ENCODE assay signal across 20 cellular contexts in genomic region chr6:3294396-3294795, GRCh38. TPM values are rescaled to one million over a fixed set of nuclear protein-coding genes. Genes with fewer than 3 reads are reported as not detected.
DNase-seq lines count a peak whose midpoint lies in the region; ATAC-seq, FAIRE-seq and TF ChIP-seq lines count a peak whose summit lies in the region.
"Had no signal": no experiment of that assay in that cellular context is flagged by ENCODE, and none has a peak within 500 bp of the region (broad histone marks: within the 10 kb centered on the region; RNA-seq: fewer than 3 reads in every experiment).

No MANE protein-coding gene starts in this region.

- H3K4me3 Mint-ChIP-seq in endothelial cell (ENCODE audit: unreplicated experiment), result peak overlapping the region; percentile 31
- H3K4me3 Mint-ChIP-seq: CD4-positive, alpha-beta memory T cell; HFFc6 had no signal

- H3K79me2 ChIP-seq in HepG2 (ENCODE audit: insufficient read depth, low read length), result no peaks in the 10 kb centered on the region

- TF ChIP-seq EP300 in sigmoid colon (IDR thresholded peaks at IDR 0.05) (no peak), HepG2 (IDR thresholded peaks at IDR 0.05; ENCODE audit: low read depth in 2 of 2, low read length in 2 of 2) (no peak), HepG2 (CRISPR knock-in tag; IDR thresholded peaks at IDR 0.05; ENCODE audit: borderline replicate concordance) (no peak)

- H3K27me3 ChIP-seq in Peyer's patch (no peaks in the 10 kb centered on the region), WERI-Rb-1 (ENCODE audit: insufficient read depth, low read depth, severe bottlenecking) (no peaks in the 10 kb centered on the region), sigmoid colon (no peaks in the 10 kb centered on the region), HepG2 (ENCODE audit: control insufficient read depth in 1 of 2, insufficient read depth in 2 of 2, low read length in 2 of 2) (no peaks in the 10 kb centered on the region)
- H3K27me3 ChIP-seq: BE2C had no signal

- no peak overlapping the region for H2AFZ ChIP-seq in HepG2 (ENCODE audit: low read length)

- no peak overlapping the region for H3K27ac Mint-ChIP-seq in endothelial cell (ENCODE audit: unreplicated experiment)
- H3K27ac Mint-ChIP-seq: CD4-positive, alpha-beta memory T cell; HFFc6 had no signal

- no peak for TF ChIP-seq CTCF in Peyer's patch (IDR thresholded peaks at IDR 0.05)
- TF ChIP-seq CTCF in WERI-Rb-1 (IDR thresholded peaks at IDR 0.05; ENCODE audit: low read depth, low read length), result no peak
- no peak for TF ChIP-seq CTCF in endothelial cell (IDR thresholded peaks at IDR 0.05; ENCODE audit: unreplicated experiment)
- no peak for TF ChIP-seq CTCF in sigmoid colon (IDR thresholded peaks at IDR 0.05)
- no peak for TF ChIP-seq CTCF in HepG2 (CRISPR knock-in tag; IDR thresholded peaks at IDR 0.05)

- DNase-seq in Peyer's patch (peak in 2 of 3 donors; percentile 11), WERI-Rb-1 (no peak), endothelial cell (ENCODE audit: low spot score) (no peak), sigmoid colon (peak; percentile 14), NCI-H510A treated with DMSO at 0.1 percent for 48 hours (lab: John Stamatoyannopoulos, UW) (no peak), cortex of kidney (lab: John Stamatoyannopoulos, UW) (no peak), HepG2 (ENCODE audit: low spot score) (no peak)
- DNase-seq: BE2C; CD4-positive, alpha-beta memory T cell; DMS79; HFFc6; IMR-90 had no signal

- intact Hi-C loops in sigmoid colon (cut with DNase I), result no loop called here
- intact Hi-C loops in HepG2 (cut with micrococcal nuclease; ENCODE audit: unreplicated experiment), result loop anchor here (5.0 kb wide), 1 partner anchor 1568 kb away; no protein-coding TSS in a partner anchor

- H3K9me3 ChIP-seq in Peyer's patch (no peaks in the 10 kb centered on the region), WERI-Rb-1 (ENCODE audit: severe bottlenecking) (no peaks in the 10 kb centered on the region), sigmoid colon (no peaks in the 10 kb centered on the region), HepG2 (ENCODE audit: low read length) (no peaks in the 10 kb centered on the region)
- H3K9me3 ChIP-seq: A549, BE2C had no signal

- POLR2A ChIA-PET in HepG2 (lab: Yijun Ruan, JAX), result no interaction called here

- no peaks in the 10 kb centered on the region for H3K4me1 Mint-ChIP-seq in endothelial cell (ENCODE audit: unreplicated experiment)
- H3K4me1 Mint-ChIP-seq: CD4-positive, alpha-beta memory T cell had no signal

- no peak for TF ChIP-seq RAD21 in HepG2 (CRISPR knock-in tag; IDR thresholded peaks at IDR 0.05)

- H3K36me3 Mint-ChIP-seq in endothelial cell (ENCODE audit: low read depth, unreplicated experiment), result peaks cover 23% of the 10 kb centered on the region
- H3K36me3 Mint-ChIP-seq: CD4-positive, alpha-beta memory T cell had no signal

- peaks cover 10% of the 10 kb centered on the region for H3K27me3 Mint-ChIP-seq in endothelial cell (ENCODE audit: unreplicated experiment)
- H3K27me3 Mint-ChIP-seq: CD4-positive, alpha-beta memory T cell had no signal

- no peak overlapping the region for H3K4me2 ChIP-seq in HepG2 (ENCODE audit: low read depth, low read length)
- H3K4me2 ChIP-seq: A549 had no signal

- ATAC-seq in HepG2 (no peak), GM18505 (IDR thresholded peaks at IDR 0.05; ENCODE audit: unreplicated experiment) (no peak)
- ATAC-seq: A549 had no signal

- BruUV-seq in HepG2 (replicated peaks; lab: Mats Ljungman, UMichigan), result no TSS peak

- H3K4me1 ChIP-seq in Peyer's patch, result peaks cover 0 to 8% (median 0%) of the 10 kb centered on the region in 4 donors
- no peaks in the 10 kb centered on the region for H3K4me1 ChIP-seq in sigmoid colon
- peaks cover 11% of the 10 kb centered on the region for H3K4me1 ChIP-seq in HepG2 (ENCODE audit: insufficient read depth, low read length)
- H3K4me1 ChIP-seq: BE2C had no signal

- CTCF ChIA-PET in HepG2 (lab: Yijun Ruan, JAX; ENCODE audit: low intra/inter-chr PET ratio, low total read pairs), result no interaction called here

- in situ Hi-C loops in HepG2 (cut with HindIII; ENCODE audit: extremely low pct_ligation_motif_present, low pct_unique_long_range_greater_than_20kb), result loop anchor here (25.0 kb wide), 1 partner anchor 693 kb away; no protein-coding TSS in a partner anchor

- H3K9me3 Mint-ChIP-seq in endothelial cell (ENCODE audit: unreplicated experiment), result no peaks in the 10 kb centered on the region
- H3K9me3 Mint-ChIP-seq: CD4-positive, alpha-beta memory T cell; HFFc6 had no signal

- no peaks in the 10 kb centered on the region for H4K20me1 ChIP-seq in HepG2 (ENCODE audit: insufficient read depth, low read length)

- no peak overlapping the region for H3K27ac ChIP-seq in Peyer's patch
- H3K27ac ChIP-seq in WERI-Rb-1, result peak overlapping the region; percentile 97
- no peak overlapping the region for H3K27ac ChIP-seq in sigmoid colon
- H3K27ac ChIP-seq in HepG2 (ENCODE audit: extremely low read length, insufficient read depth, low read length), result no peak overlapping the region
- H3K27ac ChIP-seq: A549, C4-2B, HL-60 had no signal

- 82 to 83% methylated on average over 8 of the region's 8 CpGs for WGBS in sigmoid colon, 2 donors
- 95% methylated on average over 8 of the region's 8 CpGs for WGBS in HepG2 (ENCODE audit: low lambda C conversion rate)

- H3K36me3 ChIP-seq in Peyer's patch (peaks cover 0 to 45% (median 0%) of the 10 kb centered on the region in 3 donors), WERI-Rb-1 (peaks cover 30% of the 10 kb centered on the region), sigmoid colon (peaks cover 0 to 19% (median 0%) of the 10 kb centered on the region in 4 donors), HepG2 (replicated peaks in 1 of 2; ENCODE audit: control insufficient read depth in 1 of 2, insufficient read depth in 2 of 2, low read length in 2 of 2) (peaks cover 52 to 90% of the 10 kb centered on the region in 2 experiments)
- H3K36me3 ChIP-seq: BE2C had no signal

- TF ChIP-seq POLR2A in Peyer's patch (IDR thresholded peaks at IDR 0.05) (no peak), sigmoid colon (IDR thresholded peaks at IDR 0.05) (no peak), HepG2 (IDR thresholded peaks at IDR 0.05; ENCODE audit: insufficient read depth in 1 of 2, low read depth in 2 of 2, low read length in 2 of 2) (no peak), GM18505 (IDR thresholded peaks at IDR 0.05; ENCODE audit: borderline replicate concordance, extremely low read depth, insufficient read depth, insufficient read length) (no peak)

- H3K9ac ChIP-seq in HepG2 (ENCODE audit: insufficient read depth, low read depth, low read length), result no peak overlapping the region

- FAIRE-seq in HepG2 (lab: Jason Lieb, UNC), result no peak
- FAIRE-seq: A549, G401.6, GM12891, GM19239, H1 had no signal

- H3K4me3 ChIP-seq in Peyer's patch (no peak overlapping the region), WERI-Rb-1 (ENCODE audit: low read depth, low read length) (no peak overlapping the region), sigmoid colon (no peak overlapping the region), HepG2 (replicated peaks in 1 of 3; ENCODE audit: insufficient read depth in 1 of 3, low read depth in 2 of 3, low read length in 3 of 3) (no peak overlapping the region)
- H3K4me3 ChIP-seq: A549 had no signal

TF ChIP-seq in HepG2, 621 proteins besides CTCF, POLR2A, EP300 and RAD21 (continues in another document):
- no peak for TF ChIP-seq DZIP1 (CRISPR knock-in tag; IDR thresholded peaks at IDR 0.05)

RNA-seq across cellular contexts. Expression of gene PSMG4, which starts 35.6 kb away (rescaled TPM):
- 10 to 100 TPM in 3 of 4 donors, 1 to 10 TPM in 1; 6.6 to 16.8 (median 15.9) TPM for total RNA-seq in Peyer's patch
- 9.7 TPM for total RNA-seq in endothelial cell (ENCODE audit: unreplicated experiment)
- 10 to 100 TPM; 26.4 to 39.0 (median 30.6) TPM for total RNA-seq in sigmoid colon
- 10 to 100 TPM; 14.6 to 30.1 (median 30.0) TPM for polyA plus RNA-seq in sigmoid colon
- 24.5 and 32.8 TPM in 2 replicates for total RNA-seq in HepG2 (2016; rRNA removed; fragmentation: Illumina TruSeq; extraction: Trizol)
- total RNA-seq in HepG2 (2016; cell fraction: cytosol; rRNA removed; fragmentation: Illumina TruSeq; extraction: Trizol; ENCODE audit: low read depth), result 43.3 and 56.1 TPM in 2 replicates
- 26.0 and 30.5 TPM in 2 replicates for total RNA-seq in HepG2 (2016; cell fraction: insoluble cytoplasmic fraction; rRNA removed; fragmentation: Illumina TruSeq; extraction: Trizol)
- 33.3 and 46.1 TPM in 2 replicates for total RNA-seq in HepG2 (2016; cell fraction: membrane; rRNA removed; fragmentation: Illumina TruSeq; extraction: Trizol)
- 22.5 and 24.0 TPM in 2 replicates for total RNA-seq in HepG2 (2016; cell fraction: nucleus; rRNA removed; fragmentation: Illumina TruSeq; extraction: Trizol)
- polyA plus RNA-seq in HepG2 (2011; rRNA removed), result 28.5 and 32.8 TPM in 2 replicates
- polyA plus RNA-seq in HepG2 (2011; cell fraction: cytosol; rRNA removed), result 24.5 and 48.7 TPM in 2 replicates
- polyA plus RNA-seq in HepG2 (2011; cell fraction: nucleus; rRNA removed), result 39.7 and 47.3 TPM in 2 replicates
- polyA plus RNA-seq in HepG2 (2012), result 24.7 TPM in 2 replicates
- 40.0 and 56.6 TPM in 2 replicates for polyA plus RNA-seq in HepG2 (2016; cell fraction: cytosol; fragmentation: Illumina TruSeq; extraction: Trizol; ENCODE audit: low read depth)
- 25.9 and 30.2 TPM in 2 replicates for polyA plus RNA-seq in HepG2 (2016; cell fraction: insoluble cytoplasmic fraction; fragmentation: Illumina TruSeq; extraction: Trizol; ENCODE audit: low read depth)
- 27.5 and 37.6 TPM in 2 replicates for polyA plus RNA-seq in HepG2 (2016; cell fraction: membrane; fragmentation: Illumina TruSeq; extraction: Trizol; ENCODE audit: low read depth)
- 36.5 and 39.2 TPM in 2 replicates for polyA plus RNA-seq in HepG2 (2016; cell fraction: nucleus; fragmentation: Illumina TruSeq; extraction: Trizol; ENCODE audit: insufficient read depth, low read depth)
- polyA minus RNA-seq in HepG2 (2011; rRNA and poly(A)+ RNA removed; ENCODE audit: low replicate concordance), result 28.6 and 43.2 TPM in 2 replicates
- 12.1 and 14.2 TPM in 2 replicates for polyA minus RNA-seq in HepG2 (2011; cell fraction: cytosol; rRNA and poly(A)+ RNA removed)
- polyA minus RNA-seq in HepG2 (2011; cell fraction: nucleus; rRNA and poly(A)+ RNA removed), result 23.0 and 28.2 TPM in 2 replicates

Comparison
In these comparisons a context has a peak if more than half of its experiments do, and no peak if none do; other contexts are left out.
1. DNase-seq: peak in Peyer's patch (2 of 3) and sigmoid colon (single experiment); none in WERI-Rb-1 (single experiment), endothelial cell (single experiment), NCI-H510A treated with DMSO at 0.1 percent for 48 hours (single experiment), cortex of kidney (single experiment) and HepG2 (single experiment).